Comparison of ENCODE assay signal across 32 cellular contexts in genomic region chr14:54399560-54399959, GRCh38. TPM values are rescaled to one million over a fixed set of nuclear protein-coding genes. Genes with fewer than 3 reads are reported as not detected.
DNase-seq lines count a peak whose midpoint lies in the region; ATAC-seq, FAIRE-seq and TF ChIP-seq lines count a peak whose summit lies in the region.
"Had no signal": no experiment of that assay in that cellular context is flagged by ENCODE, and none has a peak within 500 bp of the region (broad histone marks: within the 10 kb centered on the region; RNA-seq: fewer than 3 reads in every experiment).

No MANE protein-coding gene starts in this region.

- no peak for FAIRE-seq in K562 (lab: Jason Lieb, UNC)
- FAIRE-seq: bronchial epithelial cell, colon, H1 had no signal

- POLR2A ChIA-PET in K562 (lab: Yijun Ruan, JAX): no interaction called here

- H3K4me1 Mint-ChIP-seq in T-helper 1 cell treated with Interleukin-12 subunit alpha and Interleukin-12 subunit beta and Interleukin-4 antibody, amounts not matched to agents 30 μg/mL and 1 μg/mL, for 36 hours (ENCODE audit: low read depth): peaks cover 34% of the 10 kb centered on the region

- no peak for TF ChIP-seq EP300 in K562 (IDR thresholded peaks at IDR 0.05; ENCODE audit: low read length)
- TF ChIP-seq EP300 in esophagus muscularis mucosa (IDR thresholded peaks at IDR 0.05): no peak

- CTCF ChIA-PET in K562 (lab: Yijun Ruan, JAX; ENCODE audit: low intra/inter-chr PET ratio): no interaction called here

- no peaks in the 10 kb centered on the region for H4K20me1 ChIP-seq in BLaER1 treated with 17β-estradiol and CSF1 and Interleukin-3, amounts not matched to agents 10 nM and 100 nM
- H4K20me1 ChIP-seq in OCI-LY1 (ENCODE audit: insufficient read depth, low read length): no peaks in the 10 kb centered on the region
- no peaks in the 10 kb centered on the region for H4K20me1 ChIP-seq in K562 (replicated peaks; ENCODE audit: control insufficient read depth, insufficient read depth, low read length)

- DNase-seq in T-helper 1 cell (no peak), K562 (ENCODE audit: extremely low read depth in 1 of 4, low spot score in 3 of 4) (no peak), NCI-H748 (lab: John Stamatoyannopoulos, UW; ENCODE audit: unreplicated experiment) (no peak), esophagus muscularis mucosa (ENCODE audit: extremely low spot score) (no peak)
- DNase-seq: activated CD8-positive, alpha-beta memory T cell treated with anti-CD3 and anti-CD28 coated beads, Interleukin-2, amount 50 U/mL, for 4 hours; activated effector memory CD4-positive, alpha-beta T cell treated with Interleukin-2 at 50 U/mL for 16 hours; anterior cingulate cortex; effector CD4-positive, alpha-beta T cell; glutamatergic neuron; mammary epithelial cell; MM.1S; mucosa of descending colon; NCI-H1930; NCI-H524 treated with DMSO at 0.1 percent for 48 hours; NK-92 treated with Interleukin-12 subunit alpha and Interleukin-12 subunit beta, amount 100 ng/mL, for 24 hours; Right ventricle myocardium superior; stimulated activated naive CD4-positive, alpha-beta T cell; T1000; upper lobe of right lung had no signal

- peak overlapping the region in 1 of 11 experiments; percentile 87; a peak in 2 of 22 replicates for H3K27ac ChIP-seq in BLaER1 treated with 17β-estradiol and CSF1 and Interleukin-3, amounts not matched to agents 10 nM and 100 nM
- no peak overlapping the region for H3K27ac ChIP-seq in OCI-LY1 (ENCODE audit: low read depth, low read length, poor library complexity, severe bottlenecking)
- no peak overlapping the region for H3K27ac ChIP-seq in K562 (ENCODE audit: extremely low read depth, low read depth, low read length)
- H3K27ac ChIP-seq in esophagus muscularis mucosa (replicated peaks in 1 of 4): no peak overlapping the region
- H3K27ac ChIP-seq: 22Rv1, parathyroid adenoma, upper lobe of right lung had no signal

- in situ Hi-C loops in K562 (cut with MboI): no loop called here

- peak overlapping the region; percentile 30 for H3K4me3 Mint-ChIP-seq in T-helper 1 cell treated with Interleukin-12 subunit alpha and Interleukin-12 subunit beta and Interleukin-4 antibody, amounts not matched to agents 30 μg/mL and 1 μg/mL, for 36 hours

- intact Hi-C loops in K562 (cut with micrococcal nuclease): no loop called here
- intact Hi-C loops in esophagus muscularis mucosa (cut with DNase I): loop anchor here (5.0 kb wide), 1 partner anchor 43 kb away; the partner anchor contains the start of gene CNIH1

- TF ChIP-seq CTCF in OCI-LY1 (IDR thresholded peaks at IDR 0.05; ENCODE audit: low read length) (no peak), K562 (IDR thresholded peaks at IDR 0.05 in 2 of 3, conservative IDR thresholded peaks at IDR 0.05 in 1 of 3; ENCODE audit: insufficient read depth in 2 of 3, low read depth in 1 of 3, low read length in 3 of 3) (no peak), esophagus muscularis mucosa (IDR thresholded peaks at IDR 0.05) (no peak)

- peaks cover 0 to 39% (median 20%) of the 10 kb centered on the region in 11 experiments; a peak in 19 of 22 replicates for H3K36me3 ChIP-seq in BLaER1 treated with 17β-estradiol and CSF1 and Interleukin-3, amounts not matched to agents 10 nM and 100 nM
- H3K36me3 ChIP-seq in OCI-LY1 (ENCODE audit: insufficient read depth, low read length) (peaks cover 40% of the 10 kb centered on the region), K562 (ENCODE audit: control insufficient read depth, insufficient read depth, low read length) (peaks cover 17% of the 10 kb centered on the region; the same call in 1 of the 3 replicates), esophagus muscularis mucosa (no peaks in the 10 kb centered on the region)
- H3K36me3 ChIP-seq: upper lobe of right lung had no signal

- H3K27me3 Mint-ChIP-seq in T-helper 1 cell treated with Interleukin-12 subunit alpha and Interleukin-12 subunit beta and Interleukin-4 antibody, amounts not matched to agents 30 μg/mL and 1 μg/mL, for 36 hours (ENCODE audit: low read depth): no peaks in the 10 kb centered on the region

- TSS peak; percentile 15 for BruUV-seq in K562 (replicated peaks; lab: Mats Ljungman, UMichigan)

- no peak overlapping the region for H2AFZ ChIP-seq in OCI-LY1 (ENCODE audit: low read length)
- no peak overlapping the region for H2AFZ ChIP-seq in K562 (ENCODE audit: low read depth, low read length)
- H2AFZ ChIP-seq: parathyroid adenoma had no signal

- no peak for ATAC-seq in K562
- ATAC-seq in HG02970 (IDR thresholded peaks at IDR 0.05; ENCODE audit: low FRiP score, unreplicated experiment): no peak
- ATAC-seq: activated naive CD4-positive, alpha-beta T cell treated with anti-CD3 and anti-CD28 coated beads, Interleukin-2, amount 50 U/mL, for 72 hours; mucosa of descending colon; Panc1; SK-N-SH treated with all-trans-retinoic acid at 6 μM for 48 hours; upper lobe of right lung had no signal

- no peaks in the 10 kb centered on the region for H3K27me3 ChIP-seq in BLaER1 treated with 17β-estradiol and CSF1 and Interleukin-3, amounts not matched to agents 10 nM and 100 nM
- no peaks in the 10 kb centered on the region for H3K27me3 ChIP-seq in OCI-LY1 (ENCODE audit: insufficient read depth, low read length)
- H3K27me3 ChIP-seq in K562 (ENCODE audit: control insufficient read depth in 2 of 2, insufficient read depth in 2 of 2, low read length in 2 of 2): no peaks in the 10 kb centered on the region
- no peaks in the 10 kb centered on the region for H3K27me3 ChIP-seq in esophagus muscularis mucosa
- H3K27me3 ChIP-seq: upper lobe of right lung had no signal

- H3K4me3 ChIP-seq in BLaER1 treated with 17β-estradiol and CSF1 and Interleukin-3, amounts not matched to agents 10 nM and 100 nM: no peak overlapping the region
- H3K4me3 ChIP-seq in OCI-LY1 (ENCODE audit: low read depth, low read length, poor library complexity, severe bottlenecking): no peak overlapping the region
- no peak overlapping the region for H3K4me3 ChIP-seq in K562
- H3K4me3 ChIP-seq in esophagus muscularis mucosa: no peak overlapping the region
- H3K4me3 ChIP-seq: mucosa of descending colon, smooth muscle cell, upper lobe of right lung had no signal

- H3K36me3 Mint-ChIP-seq in T-helper 1 cell treated with Interleukin-12 subunit alpha and Interleukin-12 subunit beta and Interleukin-4 antibody, amounts not matched to agents 30 μg/mL and 1 μg/mL, for 36 hours (ENCODE audit: low read depth): peaks cover 28% of the 10 kb centered on the region

- WGBS in K562 (ENCODE audit: insufficient coverage, low coverage, missing lambda C conversion rate): 71% methylated on average over 2 of the region's 2 CpGs
- WGBS in esophagus muscularis mucosa: 89% methylated on average over 2 of the region's 2 CpGs

- H3K9me3 ChIP-seq in BLaER1 treated with 17β-estradiol and CSF1 and Interleukin-3, amounts not matched to agents 10 nM and 100 nM (replicated peaks in 1 of 11): peaks cover 10 to 25% (median 22%) of the 10 kb centered on the region in 11 experiments; a peak in 21 of 22 replicates
- H3K9me3 ChIP-seq in OCI-LY1 (ENCODE audit: low read length) (no peaks in the 10 kb centered on the region), K562 (replicated peaks; ENCODE audit: control insufficient read depth, insufficient read depth, low read depth, low read length) (no peaks in the 10 kb centered on the region), esophagus muscularis mucosa (no peaks in the 10 kb centered on the region)
- H3K9me3 ChIP-seq: mucosa of descending colon, upper lobe of right lung had no signal

- H3K9me1 ChIP-seq in K562 (ENCODE audit: control insufficient read depth, insufficient read depth, low read length): no peaks in the 10 kb centered on the region

- peaks cover 8% of the 10 kb centered on the region for H3K9me3 Mint-ChIP-seq in T-helper 1 cell treated with Interleukin-12 subunit alpha and Interleukin-12 subunit beta and Interleukin-4 antibody, amounts not matched to agents 30 μg/mL and 1 μg/mL, for 36 hours
- H3K9me3 Mint-ChIP-seq: activated naive CD4-positive, alpha-beta T cell treated with anti-CD3 and anti-CD28 coated beads, Interleukin-2, amount 50 U/mL, for 72 hours had no signal

- no peak overlapping the region for H3K27ac Mint-ChIP-seq in T-helper 1 cell treated with Interleukin-12 subunit alpha and Interleukin-12 subunit beta and Interleukin-4 antibody, amounts not matched to agents 30 μg/mL and 1 μg/mL, for 36 hours
- H3K27ac Mint-ChIP-seq: activated naive CD4-positive, alpha-beta T cell treated with anti-CD3 and anti-CD28 coated beads, Interleukin-2, amount 50 U/mL, for 72 hours had no signal

- peak overlapping the region; percentile 91 to 100 (median 96); a peak in 17 of 22 replicates for H3K4me2 ChIP-seq in BLaER1 treated with 17β-estradiol and CSF1 and Interleukin-3, amounts not matched to agents 10 nM and 100 nM
- peak overlapping the region; percentile 15; the same call in 1 of the 2 replicates for H3K4me2 ChIP-seq in OCI-LY1 (ENCODE audit: low read length)
- H3K4me2 ChIP-seq in K562 (ENCODE audit: insufficient read depth, low read length): no peak overlapping the region
- H3K4me2 ChIP-seq: smooth muscle cell had no signal

- H3K9me2 ChIP-seq in OCI-LY1 (ENCODE audit: low read depth, low read length): no peaks in the 10 kb centered on the region

- H3K79me2 ChIP-seq in OCI-LY1 (ENCODE audit: insufficient read depth, low read length): peaks cover 5% of the 10 kb centered on the region; the same call in 1 of the 2 replicates
- H3K79me2 ChIP-seq in K562 (ENCODE audit: control insufficient read depth, insufficient read depth, low read length): peaks cover 13% of the 10 kb centered on the region
- H3K79me2 ChIP-seq: parathyroid adenoma had no signal

- TF ChIP-seq POLR2A in K562 (conservative IDR thresholded peaks at IDR 0.05) (no peak), esophagus muscularis mucosa (IDR thresholded peaks at IDR 0.05; ENCODE audit: low read depth) (no peak)

- H3K4me1 ChIP-seq in BLaER1 treated with 17β-estradiol and CSF1 and Interleukin-3, amounts not matched to agents 10 nM and 100 nM: peaks cover 21 to 30% (median 24%) of the 10 kb centered on the region in 10 experiments
- H3K4me1 ChIP-seq in OCI-LY1 (ENCODE audit: insufficient read depth, low read length, severe bottlenecking): peaks cover 23% of the 10 kb centered on the region
- peaks cover 15% of the 10 kb centered on the region in 2 experiments; a peak in 4 of 5 replicates for H3K4me1 ChIP-seq in K562 (replicated peaks in 1 of 2; ENCODE audit: control insufficient read depth in 2 of 2, insufficient read depth in 2 of 2, low read length in 2 of 2)
- peaks cover 8 to 15% (median 9%) of the 10 kb centered on the region in 4 donors for H3K4me1 ChIP-seq in esophagus muscularis mucosa

- TF ChIP-seq RAD21 in K562 (CRISPR knock-in tag; conservative IDR thresholded peaks at IDR 0.05 in 1 of 2, IDR thresholded peaks at IDR 0.05 in 1 of 2): no peak

- no peak overlapping the region for H3K9ac ChIP-seq in BLaER1 treated with 17β-estradiol and CSF1 and Interleukin-3, amounts not matched to agents 10 nM and 100 nM
- no peak overlapping the region for H3K9ac ChIP-seq in OCI-LY1 (ENCODE audit: low read length)
- H3K9ac ChIP-seq in K562 (ENCODE audit: insufficient read depth in 1 of 2, low read depth in 2 of 2, low read length in 2 of 2): no peak overlapping the region
- H3K9ac ChIP-seq: parathyroid adenoma had no signal

- H3F3A ChIP-seq in OCI-LY1 (ENCODE audit: insufficient read depth, low read length): no peaks in the 10 kb centered on the region

RNA-seq across cellular contexts. Expression of gene CDKN3, which starts 2.8 kb away (rescaled TPM):
- 4.6 and 10.9 TPM in 2 replicates for total RNA-seq in K562 (2011; cell fraction: chromatin; rRNA removed; ENCODE audit: low replicate concordance)
- 5.8 and 6.7 TPM in 2 replicates for total RNA-seq in K562 (2011; cell fraction: nucleolus; rRNA removed)
- 12.1 and 17.2 TPM in 2 replicates for total RNA-seq in K562 (2011; cell fraction: nucleoplasm; rRNA removed)
- total RNA-seq in K562 (2014; rRNA removed): 41.5 and 46.3 TPM in 2 replicates
- total RNA-seq in K562 (2014; rRNA removed; fragmentation: Illumina TruSeq; extraction: Trizol): 60.4 and 62.4 TPM in 2 replicates
- total RNA-seq in K562 (2015; rRNA removed; fragmentation: Illumina TruSeq; extraction: Trizol): 58.3 and 62.4 TPM in 2 replicates
- total RNA-seq in K562 (2021): 41.3 and 46.5 TPM in 2 replicates
- 75.1 and 98.8 TPM in 2 replicates for polyA plus RNA-seq in K562 (2011; rRNA removed)
- 37.8 and 54.2 TPM in 2 replicates for polyA plus RNA-seq in K562 (2011; cell fraction: cytosol; rRNA removed)
- 18.3 and 23.5 TPM in 2 replicates for polyA plus RNA-seq in K562 (2011; cell fraction: nucleus; rRNA removed)
- 53.0 and 71.2 TPM in 2 replicates for polyA plus RNA-seq in K562 (2012)
- polyA plus RNA-seq in K562 (2014; fragmentation: Illumina TruSeq; extraction: Trizol): 68.8 and 83.6 TPM in 2 replicates
- 100 to 1,000 TPM; 127 to 128 TPM for polyA plus RNA-seq in K562 (2014; fragmentation: Nextera tagmentation; extraction: Ambion mirVana)
- 70.7 and 78.2 TPM in 2 replicates for polyA plus RNA-seq in K562 (2014; rRNA removed)
- polyA minus RNA-seq in K562 (2011; rRNA and poly(A)+ RNA removed): 38.3 and 42.7 TPM in 2 replicates
- polyA minus RNA-seq in K562 (2011; cell fraction: cytosol; rRNA and poly(A)+ RNA removed): 8.2 and 11.2 TPM in 2 replicates
- 5.1 and 11.2 TPM in 2 replicates for polyA minus RNA-seq in K562 (2011; cell fraction: nucleus; rRNA and poly(A)+ RNA removed)
- total RNA-seq in esophagus muscularis mucosa: 1 to 10 TPM in 2 of 4 donors, under 1 TPM in 2; 0.65 to 4.8 (median 1.0) TPM

RNA-seq across cellular contexts. Expression of gene CNIH1, which starts 41.6 kb away (rescaled TPM):
- total RNA-seq in K562 (2011; cell fraction: chromatin; rRNA removed; ENCODE audit: low replicate concordance): 42.7 and 50.6 TPM in 2 replicates
- total RNA-seq in K562 (2011; cell fraction: nucleolus; rRNA removed): 53.0 and 54.3 TPM in 2 replicates
- total RNA-seq in K562 (2011; cell fraction: nucleoplasm; rRNA removed): 45.3 and 55.3 TPM in 2 replicates
- total RNA-seq in K562 (2014; rRNA removed) (13.9 and 23.0 TPM in 2 replicates), K562 (2014; rRNA removed; fragmentation: Illumina TruSeq; extraction: Trizol) (66.7 and 76.5 TPM in 2 replicates), K562 (2015; rRNA removed; fragmentation: Illumina TruSeq; extraction: Trizol) (46.6 and 56.9 TPM in 2 replicates), K562 (2021) (71.3 and 79.6 TPM in 2 replicates), esophagus muscularis mucosa (100 to 1,000 TPM in 2 of 4 donors, 10 to 100 TPM in 2; 52.3 to 144 (median 103) TPM)
- polyA plus RNA-seq in K562 (2011; rRNA removed) (182 and 185 TPM in 2 replicates), K562 (2014; fragmentation: Illumina TruSeq; extraction: Trizol) (116 and 120 TPM in 2 replicates), K562 (2014; fragmentation: Nextera tagmentation; extraction: Ambion mirVana) (100 to 1,000 TPM; 253 to 283 TPM), K562 (2014; rRNA removed) (77.3 and 95.9 TPM in 2 replicates)
- polyA plus RNA-seq in K562 (2011; cell fraction: cytosol; rRNA removed): 197 and 314 TPM in 2 replicates
- polyA plus RNA-seq in K562 (2011; cell fraction: nucleus; rRNA removed): 34.6 and 48.0 TPM in 2 replicates
- 80.5 and 159 TPM in 2 replicates for polyA plus RNA-seq in K562 (2012)
- polyA minus RNA-seq in K562 (2011; rRNA and poly(A)+ RNA removed): 110 and 122 TPM in 2 replicates
- polyA minus RNA-seq in K562 (2011; cell fraction: cytosol; rRNA and poly(A)+ RNA removed): 79.5 and 84.4 TPM in 2 replicates
- polyA minus RNA-seq in K562 (2011; cell fraction: nucleus; rRNA and poly(A)+ RNA removed): 8.8 and 17.8 TPM in 2 replicates
